In the genomic region with DNA sequence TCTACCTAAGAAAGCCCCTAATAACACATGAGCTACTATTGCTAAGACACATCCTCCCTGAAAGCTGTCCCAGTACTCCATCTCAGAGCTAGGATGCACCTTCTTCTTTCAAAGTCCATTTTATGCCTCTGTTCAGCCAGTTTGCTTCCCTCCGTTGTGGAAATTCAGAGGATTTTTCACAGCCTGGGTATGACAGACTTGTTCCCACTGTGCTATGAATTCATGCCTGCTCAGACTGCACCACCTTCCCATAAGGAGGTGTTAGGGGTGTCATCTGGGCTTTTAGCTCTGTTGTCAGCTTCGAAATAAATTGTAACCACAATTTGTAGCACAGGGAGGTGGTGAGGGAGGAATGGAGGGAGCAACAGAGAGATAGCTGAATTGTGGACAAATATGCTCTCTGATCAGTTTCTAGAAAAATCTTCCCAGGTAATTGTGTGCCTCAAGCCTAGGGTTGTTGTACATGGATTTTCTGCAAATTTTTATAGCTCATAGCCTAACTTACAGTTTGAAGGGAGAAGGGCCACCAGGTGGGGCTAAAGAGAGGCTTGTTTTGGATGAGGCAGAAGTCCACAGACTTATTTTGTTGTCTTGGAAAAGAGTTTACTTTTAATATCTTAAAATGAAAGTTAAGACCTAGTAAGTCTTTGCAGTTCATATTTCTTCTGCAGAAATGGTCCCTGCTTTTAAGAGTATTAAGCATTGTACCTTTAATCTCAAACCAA, we compare ENCODE assay signal across 8 cellular contexts.
DNase-seq lines count a peak whose midpoint lies in the region; ATAC-seq, FAIRE-seq and TF ChIP-seq lines count a peak whose summit lies in the region.

No MANE protein-coding gene starts in this region.

- TF ChIP-seq CTCF in GM23338 (conservative IDR thresholded peaks at IDR 0.05; ENCODE audit: low read depth in 2 of 2) (peak; percentile 66 to 78), brain (conservative IDR thresholded peaks at IDR 0.05) (peak; percentile 73 to 77), kidney (IDR thresholded peaks at IDR 0.05; ENCODE audit: borderline replicate concordance, extremely low read depth, insufficient read depth) (peak; percentile 53)

- no peaks in the 10 kb centered on the region for H3K27me3 ChIP-seq in GM23338 (ENCODE audit: insufficient read depth)

- peak; percentile 28 for DNase-seq in NCI-H1092 treated with DMSO at 0.1 percent for 48 hours (lab: John Stamatoyannopoulos, UW)
- no peak for DNase-seq in NCI-H1092 (lab: John Stamatoyannopoulos, UW)
- peak; percentile 73 for DNase-seq in GM23338 (ENCODE audit: low spot score)
- peak; percentile 39 for DNase-seq in NCI-H2029 (lab: John Stamatoyannopoulos, UW)
- DNase-seq in kidney, result no peak
- peak; percentile 12 for DNase-seq in stimulated activated naive B cell treated with anti-CD40 and anti-IgM and Interleukin-4, amounts not matched to agents 10 μg/mL and 1 μg/mL and 100 μg/mL, for 72 hours

- intact Hi-C loops in kidney (cut with DNase I), result no loop called here

- H3K36me3 Mint-ChIP-seq in GM23338 (ENCODE audit: low read depth) (no peaks in the 10 kb centered on the region), brain (no peaks in the 10 kb centered on the region)
- H3K36me3 Mint-ChIP-seq in stimulated activated naive B cell treated with anti-CD40 and anti-IgM and Interleukin-4, amounts not matched to agents 10 μg/mL and 1 μg/mL and 100 μg/mL, for 72 hours, result no peaks in the 10 kb centered on the region

- H3F3A ChIP-seq in GM23338 (replicated peaks; ENCODE audit: low read depth), result no peaks in the 10 kb centered on the region

- H3K27me3 Mint-ChIP-seq in GM23338 (ENCODE audit: insufficient read depth, low read depth, poor library complexity), result peaks cover 6% of the 10 kb centered on the region
- H3K27me3 Mint-ChIP-seq in brain, result peaks cover 3% of the 10 kb centered on the region
- no peaks in the 10 kb centered on the region for H3K27me3 Mint-ChIP-seq in stimulated activated naive B cell treated with anti-CD40 and anti-IgM and Interleukin-4, amounts not matched to agents 10 μg/mL and 1 μg/mL and 100 μg/mL, for 72 hours

- H3K27ac ChIP-seq in GM23338 (ENCODE audit: low read depth), result no peak overlapping the region
- no peak overlapping the region for H3K27ac ChIP-seq in kidney (ENCODE audit: low read depth in 2 of 2, low read length in 2 of 2)

- H3K9me2 ChIP-seq in GM23338 (ENCODE audit: insufficient read depth), result peaks cover 6% of the 10 kb centered on the region; the same call in 1 of the 2 replicates

- H3K4me3 ChIP-seq in GM23338 (no peak overlapping the region), kidney (ENCODE audit: low read length in 2 of 2) (no peak overlapping the region)

- H3K27ac Mint-ChIP-seq in GM23338 (no peak overlapping the region), brain (peak overlapping the region; percentile 49 to 96 (median 65))
- H3K27ac Mint-ChIP-seq in stimulated activated naive B cell treated with anti-CD40 and anti-IgM and Interleukin-4, amounts not matched to agents 10 μg/mL and 1 μg/mL and 100 μg/mL, for 72 hours, result no peak overlapping the region

- H2AFZ ChIP-seq in GM23338, result peak overlapping the region; percentile 57; the same call in 1 of the 2 replicates

- H3K79me2 ChIP-seq in GM23338 (replicated peaks; ENCODE audit: insufficient read depth), result no peaks in the 10 kb centered on the region

- FAIRE-seq in kidney (lab: Jason Lieb, UNC), result no peak

- no peak overlapping the region for H3K4me2 ChIP-seq in GM23338

- H4K20me1 ChIP-seq in GM23338 (replicated peaks; ENCODE audit: insufficient read depth), result no peaks in the 10 kb centered on the region

- no peaks in the 10 kb centered on the region for H3K36me3 ChIP-seq in GM23338 (ENCODE audit: insufficient read depth)
- H3K36me3 ChIP-seq in kidney (ENCODE audit: control insufficient read depth in 1 of 2, insufficient read depth in 2 of 2, low read length in 2 of 2), result no peaks in the 10 kb centered on the region

- peaks cover 40% of the 10 kb centered on the region for H3K4me1 Mint-ChIP-seq in GM23338
- H3K4me1 Mint-ChIP-seq in brain, result peaks cover 65% of the 10 kb centered on the region
- peaks cover 21 to 28% of the 10 kb centered on the region in 2 donors for H3K4me1 Mint-ChIP-seq in stimulated activated naive B cell treated with anti-CD40 and anti-IgM and Interleukin-4, amounts not matched to agents 10 μg/mL and 1 μg/mL and 100 μg/mL, for 72 hours

- no peak overlapping the region for H3K9ac ChIP-seq in kidney (ENCODE audit: low read length in 2 of 2)

- peak; percentile 60 for ATAC-seq in GM23338
- ATAC-seq in stimulated activated naive B cell treated with anti-CD40 and anti-IgM and Interleukin-4, amounts not matched to agents 10 μg/mL and 1 μg/mL and 100 μg/mL, for 72 hours (replicated peaks), result no peak
- ATAC-seq in GM21576 (IDR thresholded peaks at IDR 0.05; ENCODE audit: unreplicated experiment), result no peak

- H3K4me3 Mint-ChIP-seq in GM23338, result no peak overlapping the region
- H3K4me3 Mint-ChIP-seq in brain, result no peak overlapping the region
- H3K4me3 Mint-ChIP-seq in stimulated activated naive B cell treated with anti-CD40 and anti-IgM and Interleukin-4, amounts not matched to agents 10 μg/mL and 1 μg/mL and 100 μg/mL, for 72 hours, result no peak overlapping the region

- H3K9me3 ChIP-seq in kidney (ENCODE audit: control insufficient read depth in 1 of 2, low read length in 2 of 2), result no peaks in the 10 kb centered on the region

- no peaks in the 10 kb centered on the region for H3K9me3 Mint-ChIP-seq in GM23338
- no peaks in the 10 kb centered on the region for H3K9me3 Mint-ChIP-seq in brain
- H3K9me3 Mint-ChIP-seq in stimulated activated naive B cell treated with anti-CD40 and anti-IgM and Interleukin-4, amounts not matched to agents 10 μg/mL and 1 μg/mL and 100 μg/mL, for 72 hours, result no peaks in the 10 kb centered on the region

- H3K4me1 ChIP-seq in GM23338 (ENCODE audit: insufficient read depth), result peaks cover 33% of the 10 kb centered on the region
- H3K4me1 ChIP-seq in kidney (ENCODE audit: control insufficient read depth in 1 of 2, insufficient read depth in 1 of 2, low read depth in 1 of 2, low read length in 2 of 2), result peaks cover 0 to 2% of the 10 kb centered on the region in 2 donors

TF ChIP-seq in GM23338, 12 proteins besides CTCF, POLR2A, EP300 and RAD21 (continues in another document):
- TF ChIP-seq ZNF114 (CRISPR knock-in tag; IDR thresholded peaks at IDR 0.05) (no peak), POLR2AphosphoS5 (IDR thresholded peaks at IDR 0.05; ENCODE audit: low read depth) (no peak), EZH2 (IDR thresholded peaks at IDR 0.05; ENCODE audit: low read depth, unreplicated experiment) (no peak), CREB1 (CRISPR knock-in tag; IDR thresholded peaks at IDR 0.05; ENCODE audit: low read depth) (no peak), NANOG (IDR thresholded peaks at IDR 0.05; ENCODE audit: borderline replicate concordance) (no peak), JUNB (IDR thresholded peaks at IDR 0.05; ENCODE audit: unreplicated experiment) (no peak), STAT1 (IDR thresholded peaks at IDR 0.05; ENCODE audit: unreplicated experiment) (no peak), ZNF331 (CRISPR knock-in tag; IDR thresholded peaks at IDR 0.05; ENCODE audit: low read depth) (no peak), EZH2phosphoT487 (IDR thresholded peaks at IDR 0.05; ENCODE audit: unreplicated experiment) (no peak)
- TF ChIP-seq, protein P1, sequence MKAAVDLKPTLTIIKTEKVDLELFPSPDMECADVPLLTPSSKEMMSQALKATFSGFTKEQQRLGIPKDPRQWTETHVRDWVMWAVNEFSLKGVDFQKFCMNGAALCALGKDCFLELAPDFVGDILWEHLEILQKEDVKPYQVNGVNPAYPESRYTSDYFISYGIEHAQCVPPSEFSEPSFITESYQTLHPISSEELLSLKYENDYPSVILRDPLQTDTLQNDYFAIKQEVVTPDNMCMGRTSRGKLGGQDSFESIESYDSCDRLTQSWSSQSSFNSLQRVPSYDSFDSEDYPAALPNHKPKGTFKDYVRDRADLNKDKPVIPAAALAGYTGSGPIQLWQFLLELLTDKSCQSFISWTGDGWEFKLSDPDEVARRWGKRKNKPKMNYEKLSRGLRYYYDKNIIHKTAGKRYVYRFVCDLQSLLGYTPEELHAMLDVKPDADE (IDR thresholded peaks at IDR 0.05), result no peak
- TF ChIP-seq, protein P2, sequence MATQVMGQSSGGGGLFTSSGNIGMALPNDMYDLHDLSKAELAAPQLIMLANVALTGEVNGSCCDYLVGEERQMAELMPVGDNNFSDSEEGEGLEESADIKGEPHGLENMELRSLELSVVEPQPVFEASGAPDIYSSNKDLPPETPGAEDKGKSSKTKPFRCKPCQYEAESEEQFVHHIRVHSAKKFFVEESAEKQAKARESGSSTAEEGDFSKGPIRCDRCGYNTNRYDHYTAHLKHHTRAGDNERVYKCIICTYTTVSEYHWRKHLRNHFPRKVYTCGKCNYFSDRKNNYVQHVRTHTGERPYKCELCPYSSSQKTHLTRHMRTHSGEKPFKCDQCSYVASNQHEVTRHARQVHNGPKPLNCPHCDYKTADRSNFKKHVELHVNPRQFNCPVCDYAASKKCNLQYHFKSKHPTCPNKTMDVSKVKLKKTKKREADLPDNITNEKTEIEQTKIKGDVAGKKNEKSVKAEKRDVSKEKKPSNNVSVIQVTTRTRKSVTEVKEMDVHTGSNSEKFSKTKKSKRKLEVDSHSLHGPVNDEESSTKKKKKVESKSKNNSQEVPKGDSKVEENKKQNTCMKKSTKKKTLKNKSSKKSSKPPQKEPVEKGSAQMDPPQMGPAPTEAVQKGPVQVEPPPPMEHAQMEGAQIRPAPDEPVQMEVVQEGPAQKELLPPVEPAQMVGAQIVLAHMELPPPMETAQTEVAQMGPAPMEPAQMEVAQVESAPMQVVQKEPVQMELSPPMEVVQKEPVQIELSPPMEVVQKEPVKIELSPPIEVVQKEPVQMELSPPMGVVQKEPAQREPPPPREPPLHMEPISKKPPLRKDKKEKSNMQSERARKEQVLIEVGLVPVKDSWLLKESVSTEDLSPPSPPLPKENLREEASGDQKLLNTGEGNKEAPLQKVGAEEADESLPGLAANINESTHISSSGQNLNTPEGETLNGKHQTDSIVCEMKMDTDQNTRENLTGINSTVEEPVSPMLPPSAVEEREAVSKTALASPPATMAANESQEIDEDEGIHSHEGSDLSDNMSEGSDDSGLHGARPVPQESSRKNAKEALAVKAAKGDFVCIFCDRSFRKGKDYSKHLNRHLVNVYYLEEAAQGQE (IDR thresholded peaks at IDR 0.05; ENCODE audit: unreplicated experiment), result no peak

Comparison
In these comparisons a context has a peak if more than half of its experiments do, and no peak if none do; other contexts are left out.
1. DNase-seq: peak in NCI-H1092 treated with DMSO at 0.1 percent for 48 hours (single experiment), GM23338 (single experiment), NCI-H2029 (single experiment) and stimulated activated naive B cell treated with anti-CD40 and anti-IgM and Interleukin-4, amounts not matched to agents 10 μg/mL and 1 μg/mL and 100 μg/mL, for 72 hours (single experiment); none in NCI-H1092 (single experiment) and kidney (single experiment).
2. H3K27ac Mint-ChIP-seq: peak in brain (5 of 5); none in GM23338 (single experiment) and stimulated activated naive B cell treated with anti-CD40 and anti-IgM and Interleukin-4, amounts not matched to agents 10 μg/mL and 1 μg/mL and 100 μg/mL, for 72 hours (single experiment).
3. Peak in every context shown above with its lines, with median percentiles within 50 percentile points of each other: CTCF ChIP-seq.